Comparison of ENCODE assay signal across 1 cellular context in the genomic region with DNA sequence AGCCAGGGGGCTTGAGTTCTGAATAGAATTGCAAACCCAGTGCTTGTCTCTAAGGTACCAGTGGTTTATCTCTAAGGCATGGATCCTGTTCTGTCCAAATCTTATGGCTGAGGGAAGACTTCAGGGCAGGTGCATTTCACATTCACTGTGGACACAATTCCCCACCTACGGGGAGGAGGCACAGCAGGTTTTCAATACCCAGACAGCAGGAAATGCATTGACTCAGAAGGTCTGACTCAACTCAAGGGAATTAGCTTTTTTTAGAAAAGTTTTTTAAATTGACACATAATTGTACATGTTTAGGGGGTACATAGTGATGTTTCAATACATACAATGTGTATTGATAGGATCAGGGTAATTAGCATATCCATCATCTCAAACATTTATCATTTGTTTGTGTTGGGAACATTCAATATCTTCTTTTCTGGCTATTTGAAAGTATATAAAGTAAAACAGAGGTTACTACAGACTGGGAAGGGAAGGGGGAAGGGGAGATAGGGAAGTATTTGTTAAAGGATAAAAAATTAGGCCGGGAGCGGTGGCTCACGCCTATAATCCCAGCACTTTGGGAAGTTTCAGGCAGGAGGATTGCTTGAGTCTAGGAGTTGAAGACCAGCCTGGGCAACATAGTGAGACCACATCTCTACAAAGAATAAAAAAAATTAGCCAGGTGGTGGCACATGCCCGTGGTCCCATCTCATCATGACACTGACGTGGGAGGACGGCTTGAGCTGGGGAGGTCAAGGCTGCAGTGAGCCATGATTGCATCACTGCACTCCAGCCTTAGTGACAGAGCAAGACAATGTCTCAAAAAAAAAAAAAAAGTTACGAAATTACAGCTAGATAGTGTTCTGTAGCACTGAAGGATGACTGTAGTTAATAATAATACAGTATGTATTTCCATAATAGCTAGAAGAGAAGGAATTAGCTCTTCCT.
TF ChIP-seq lines count a peak whose summit lies in the region.

No MANE protein-coding gene starts in this region.

TF ChIP-seq in IMR-90, 13 proteins besides CTCF, POLR2A, EP300 and RAD21:
- TF ChIP-seq MAFK (IDR thresholded peaks at IDR 0.05; ENCODE audit: low read depth, low read length) (no peak), NFE2L2 (IDR thresholded peaks at IDR 0.05; ENCODE audit: low read depth, low read length) (no peak), BHLHE40 (IDR thresholded peaks at IDR 0.05; ENCODE audit: low read depth, low read length) (peak; percentile 62), RFX5 (IDR thresholded peaks at IDR 0.05; ENCODE audit: low read depth, low read length) (no peak), SMC3 (IDR thresholded peaks at IDR 0.05; ENCODE audit: low read depth, low read length) (no peak), RCOR1 (IDR thresholded peaks at IDR 0.05; ENCODE audit: insufficient replicate concordance, low read length) (peak; percentile 70), FOS (IDR thresholded peaks at IDR 0.05; ENCODE audit: low read depth, low read length) (peak; percentile 75), CEBPB (IDR thresholded peaks at IDR 0.05; ENCODE audit: low read depth, low read length) (peak; percentile 97), CHD1 (IDR thresholded peaks at IDR 0.05; ENCODE audit: low read depth, low read length) (no peak), MXI1 (IDR thresholded peaks at IDR 0.05; ENCODE audit: borderline replicate concordance, low read depth, low read length) (no peak), MAZ (IDR thresholded peaks at IDR 0.05; ENCODE audit: borderline replicate concordance, low read depth, low read length) (no peak)
- TF ChIP-seq, protein P1, sequence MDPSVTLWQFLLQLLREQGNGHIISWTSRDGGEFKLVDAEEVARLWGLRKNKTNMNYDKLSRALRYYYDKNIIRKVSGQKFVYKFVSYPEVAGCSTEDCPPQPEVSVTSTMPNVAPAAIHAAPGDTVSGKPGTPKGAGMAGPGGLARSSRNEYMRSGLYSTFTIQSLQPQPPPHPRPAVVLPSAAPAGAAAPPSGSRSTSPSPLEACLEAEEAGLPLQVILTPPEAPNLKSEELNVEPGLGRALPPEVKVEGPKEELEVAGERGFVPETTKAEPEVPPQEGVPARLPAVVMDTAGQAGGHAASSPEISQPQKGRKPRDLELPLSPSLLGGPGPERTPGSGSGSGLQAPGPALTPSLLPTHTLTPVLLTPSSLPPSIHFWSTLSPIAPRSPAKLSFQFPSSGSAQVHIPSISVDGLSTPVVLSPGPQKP (IDR thresholded peaks at IDR 0.05; ENCODE audit: borderline replicate concordance, low read depth, low read length), result no peak
- TF ChIP-seq, protein P2, sequence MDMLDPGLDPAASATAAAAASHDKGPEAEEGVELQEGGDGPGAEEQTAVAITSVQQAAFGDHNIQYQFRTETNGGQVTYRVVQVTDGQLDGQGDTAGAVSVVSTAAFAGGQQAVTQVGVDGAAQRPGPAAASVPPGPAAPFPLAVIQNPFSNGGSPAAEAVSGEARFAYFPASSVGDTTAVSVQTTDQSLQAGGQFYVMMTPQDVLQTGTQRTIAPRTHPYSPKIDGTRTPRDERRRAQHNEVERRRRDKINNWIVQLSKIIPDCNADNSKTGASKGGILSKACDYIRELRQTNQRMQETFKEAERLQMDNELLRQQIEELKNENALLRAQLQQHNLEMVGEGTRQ (IDR thresholded peaks at IDR 0.05; ENCODE audit: low read depth, low read length), result no peak
